In the genomic region with DNA sequence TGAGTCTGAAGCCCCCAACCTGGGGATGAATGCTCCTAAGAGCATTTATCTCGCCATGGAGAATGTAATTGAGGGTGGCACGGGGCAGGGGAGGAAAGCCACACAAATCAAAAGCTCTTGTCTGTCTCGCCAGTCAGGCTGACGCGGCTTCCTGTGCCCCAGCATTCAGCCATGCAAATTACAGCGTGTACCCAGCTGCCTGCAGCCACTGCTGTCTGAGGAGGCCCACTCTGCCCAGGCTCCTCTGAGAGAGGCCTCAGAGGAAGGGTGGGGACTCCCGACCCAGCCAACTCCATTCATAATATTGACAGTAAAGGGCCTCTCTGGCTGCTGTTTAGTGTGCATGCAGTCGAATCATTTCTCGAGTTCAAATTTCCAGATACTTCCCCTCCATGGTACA, we compare ENCODE assay signal across 1 cellular context.
TF ChIP-seq lines count a peak whose summit lies in the region.

No MANE protein-coding gene starts in this region.

TF ChIP-seq in H1, 55 proteins besides CTCF, POLR2A, EP300 and RAD21:
- TF ChIP-seq POLR2AphosphoS5 (IDR thresholded peaks at IDR 0.05; ENCODE audit: low read depth, low read length): no peak
- no peak for TF ChIP-seq SIRT6 (IDR thresholded peaks at IDR 0.05; ENCODE audit: low read length)
- no peak for TF ChIP-seq CTBP2 (IDR thresholded peaks at IDR 0.05; ENCODE audit: borderline replicate concordance, insufficient read depth, insufficient read length, low read length)
